In the genomic region with DNA sequence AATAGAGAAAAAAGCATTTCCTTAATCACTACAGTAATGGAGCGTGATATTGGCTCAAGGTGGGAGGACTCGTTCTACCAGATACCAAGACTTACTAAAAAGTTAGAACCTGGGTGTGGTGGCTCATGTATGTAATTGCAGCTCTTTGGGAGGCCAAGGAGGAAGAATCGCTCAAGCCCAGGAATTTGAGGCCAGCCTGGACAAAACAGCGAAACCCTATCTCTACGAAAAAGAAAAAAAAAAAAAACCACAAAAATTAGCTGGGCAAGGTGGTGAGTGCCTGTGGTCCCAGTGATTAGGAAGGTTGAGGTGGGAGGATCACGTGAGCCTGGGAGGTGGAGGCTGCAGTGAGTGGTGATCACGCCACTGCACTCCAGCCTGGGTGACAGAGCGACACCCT, we compare ENCODE assay signal across 17 cellular contexts. TPM values are rescaled to one million over a fixed set of nuclear protein-coding genes. Genes with fewer than 3 reads are reported as not detected.
DNase-seq lines count a peak whose midpoint lies in the region; FAIRE-seq and TF ChIP-seq lines count a peak whose summit lies in the region.
"Had no signal": no experiment of that assay in that cellular context is flagged by ENCODE, and none has a peak within 500 bp of the region (broad histone marks: within the 10 kb centered on the region; RNA-seq: fewer than 3 reads in every experiment).

No MANE protein-coding gene starts in this region.

- no TSS peak for BruUV-seq in Calu3 (replicated peaks; lab: Mats Ljungman, UMichigan)

- no peaks in the 10 kb centered on the region for H3K36me3 ChIP-seq in bronchial epithelial cell (ENCODE audit: control insufficient read depth, insufficient read depth, low read length)
- H3K36me3 ChIP-seq: HAP-1 had no signal

- no peaks in the 10 kb centered on the region for H3K36me3 Mint-ChIP-seq in Calu3 (ENCODE audit: insufficient read depth, unreplicated experiment)
- H3K36me3 Mint-ChIP-seq: CD8-positive, alpha-beta T cell had no signal

- H3K27me3 Mint-ChIP-seq in Calu3 (ENCODE audit: unreplicated experiment): no peaks in the 10 kb centered on the region

- H3K27ac Mint-ChIP-seq in Calu3 (ENCODE audit: unreplicated experiment): peak overlapping the region; percentile 36
- H3K27ac Mint-ChIP-seq: CD8-positive, alpha-beta T cell had no signal

- intact Hi-C loops in Calu3 (cut with micrococcal nuclease; ENCODE audit: unreplicated experiment): no loop called here

- no peaks in the 10 kb centered on the region for H3K27me3 ChIP-seq in bronchial epithelial cell (ENCODE audit: control insufficient read depth, insufficient read depth, low read length)

- peaks cover 13% of the 10 kb centered on the region for H3K4me1 Mint-ChIP-seq in Calu3 (ENCODE audit: low read depth, unreplicated experiment)

- TF ChIP-seq CTCF in Calu3 (IDR thresholded peaks at IDR 0.05; ENCODE audit: unreplicated experiment) (no peak), LNCaP clone FGC (IDR thresholded peaks at IDR 0.05; ENCODE audit: control insufficient read depth, extremely low read depth, insufficient read depth) (no peak), bronchial epithelial cell (IDR thresholded peaks at IDR 0.05; ENCODE audit: insufficient read depth, low read length, severe bottlenecking) (peak; percentile 4)

- H3K4me3 ChIP-seq in LNCaP clone FGC (ENCODE audit: low read depth, low read length) (no peak overlapping the region), bronchial epithelial cell (ENCODE audit: low read depth, low read length) (no peak overlapping the region)
- H3K4me3 ChIP-seq: HAP-1 had no signal

- peak; percentile 60 for DNase-seq in Calu3
- DNase-seq in LNCaP clone FGC (ENCODE audit: low read depth): peak; percentile 21
- peak; percentile 95 for DNase-seq in bronchial epithelial cell (ENCODE audit: low read depth)
- peak; percentile 59 for DNase-seq in left kidney (ENCODE audit: low read depth, low spot score)
- no peak for DNase-seq in activated naive CD4-positive, alpha-beta T cell treated with Interleukin-2 at 50 U/mL for 16 hours
- DNase-seq in activated CD4-positive, alpha-beta T cell treated with anti-CD3 and anti-CD28 coated beads, Interleukin-2, amount 50 U/mL, for 48 hours: no peak
- DNase-seq in NAMALWA (ENCODE audit: low spot score): no peak
- no peak for DNase-seq in OCI-M2 (lab: John Stamatoyannopoulos, UW; ENCODE audit: unreplicated experiment)
- DNase-seq: CD8-positive, alpha-beta T cell; DMS79 treated with DMSO at 0.1 percent for 48 hours; NCI-H1417; NCI-H1930; NCI-H2171 treated with DMSO at 0.1 percent for 48 hours; NCI-H446 treated with DMSO at 0.1 percent for 48 hours; NCI-H774; SK-N-SH had no signal

- no peak overlapping the region for H3K4me3 Mint-ChIP-seq in Calu3 (ENCODE audit: low read depth, unreplicated experiment)
- H3K4me3 Mint-ChIP-seq: CD8-positive, alpha-beta T cell had no signal

- CTCF ChIA-PET in Calu3 (lab: Charles Lee): interaction anchor here (0.7 kb wide), 1 partner anchor 117 kb away, joined by 3 read pairs; no protein-coding TSS in a partner anchor

- H3K9me3 Mint-ChIP-seq in Calu3 (ENCODE audit: low read depth, unreplicated experiment): no peaks in the 10 kb centered on the region
- H3K9me3 Mint-ChIP-seq: CD8-positive, alpha-beta T cell had no signal

- no peak for FAIRE-seq in bronchial epithelial cell (lab: Jason Lieb, UNC)

RNA-seq across cellular contexts. Expression of gene ATRN, which starts 24.0 kb away (rescaled TPM):
- total RNA-seq in Calu3 (2022): 23.9 and 28.3 TPM in 2 replicates
- 50.0 and 55.0 TPM in 2 replicates for total RNA-seq in bronchial epithelial cell

RNA-seq across cellular contexts. Expression of gene DNAAF9, which starts 39.3 kb away (rescaled TPM):
- total RNA-seq in Calu3 (2022): 6.3 and 7.4 TPM in 2 replicates
- total RNA-seq in bronchial epithelial cell: 5.5 and 6.7 TPM in 2 replicates

Comparison
In these comparisons a context has a peak if more than half of its experiments do, and no peak if none do; other contexts are left out.
1. DNase-seq: peak in Calu3 (single experiment), LNCaP clone FGC (single experiment), bronchial epithelial cell (single experiment) and left kidney (single experiment); none in activated naive CD4-positive, alpha-beta T cell treated with Interleukin-2 at 50 U/mL for 16 hours (single experiment), activated CD4-positive, alpha-beta T cell treated with anti-CD3 and anti-CD28 coated beads, Interleukin-2, amount 50 U/mL, for 48 hours (0 of 2), NAMALWA (single experiment) and OCI-M2 (single experiment).